In genomic region chr1:168135116-168135981, GRCh38 we compare ENCODE assay signal across 8 cellular contexts. TPM values are rescaled to one million over a fixed set of nuclear protein-coding genes. Genes with fewer than 3 reads are reported as not detected.
DNase-seq lines count a peak whose midpoint lies in the region; ATAC-seq lines count a peak whose summit lies in the region.

No MANE protein-coding gene starts in this region.

- intact Hi-C loops in activated CD4-positive, alpha-beta memory T cell treated with anti-CD3 and anti-CD28 coated beads for 36 hours (cut with micrococcal nuclease), result no loop called here

- peaks cover 5% of the 10 kb centered on the region for H3K4me1 ChIP-seq in thymus (ENCODE audit: control insufficient read depth, insufficient read depth, low read length)

- H3K4me1 Mint-ChIP-seq in activated CD8-positive, alpha-beta memory T cell treated with anti-CD3 and anti-CD28 coated beads, Interleukin-2, amount 10 ng/mL, durations not matched to agents 7 days and 5 days, result peaks cover 12% of the 10 kb centered on the region
- peaks cover 41% of the 10 kb centered on the region for H3K4me1 Mint-ChIP-seq in activated CD4-positive, alpha-beta memory T cell treated with anti-CD3 and anti-CD28 coated beads for 36 hours (ENCODE audit: low read depth)
- H3K4me1 Mint-ChIP-seq in immature natural killer cell, result peaks cover 17 to 24% of the 10 kb centered on the region in 2 donors

- H3K27ac ChIP-seq in thymus (ENCODE audit: low read depth), result no peak overlapping the region

- WGBS in thymus, result 45% methylated on average over 14 of the region's 14 CpGs

- CTCF ChIA-PET in activated CD8-positive, alpha-beta memory T cell treated with anti-CD3 and anti-CD28 coated beads, Interleukin-2, amount 10 ng/mL, durations not matched to agents 7 days and 5 days (lab: Charles Lee), result interaction anchor here (0.6 to 2.9 kb wide), 2 partner anchors 11 to 159 kb away, joined by 3 to 10 read pairs; no protein-coding TSS in a partner anchor
- CTCF ChIA-PET in activated CD4-positive, alpha-beta memory T cell treated with anti-CD3 and anti-CD28 coated beads for 36 hours (lab: Charles Lee), result interaction anchor here (1.9 kb wide), 1 partner anchor 10 kb away, joined by 8 read pairs; no protein-coding TSS in a partner anchor

- H3K4me3 ChIP-seq in thymus (ENCODE audit: low read length), result peak overlapping the region; percentile 63

- peaks cover 55% of the 10 kb centered on the region for H3K27me3 Mint-ChIP-seq in activated CD8-positive, alpha-beta memory T cell treated with anti-CD3 and anti-CD28 coated beads, Interleukin-2, amount 10 ng/mL, durations not matched to agents 7 days and 5 days
- peaks cover 33% of the 10 kb centered on the region for H3K27me3 Mint-ChIP-seq in activated CD4-positive, alpha-beta memory T cell treated with anti-CD3 and anti-CD28 coated beads for 36 hours
- peaks cover 10 to 25% (median 14%) of the 10 kb centered on the region in 3 donors for H3K27me3 Mint-ChIP-seq in immature natural killer cell (ENCODE audit: low read depth in 3 of 3)

- H3K4me3 Mint-ChIP-seq in activated CD8-positive, alpha-beta memory T cell treated with anti-CD3 and anti-CD28 coated beads, Interleukin-2, amount 10 ng/mL, durations not matched to agents 7 days and 5 days, result peak overlapping the region; percentile 64
- H3K4me3 Mint-ChIP-seq in activated CD4-positive, alpha-beta memory T cell treated with anti-CD3 and anti-CD28 coated beads for 36 hours, result peak overlapping the region; percentile 73
- peak overlapping the region; percentile 81 to 87 (median 82) for H3K4me3 Mint-ChIP-seq in immature natural killer cell

- no peaks in the 10 kb centered on the region for H3K9me3 Mint-ChIP-seq in activated CD8-positive, alpha-beta memory T cell treated with anti-CD3 and anti-CD28 coated beads, Interleukin-2, amount 10 ng/mL, durations not matched to agents 7 days and 5 days (ENCODE audit: low read depth)
- H3K9me3 Mint-ChIP-seq in activated CD4-positive, alpha-beta memory T cell treated with anti-CD3 and anti-CD28 coated beads for 36 hours, result no peaks in the 10 kb centered on the region
- H3K9me3 Mint-ChIP-seq in immature natural killer cell, result peaks cover 0 to 2% (median 0%) of the 10 kb centered on the region in 6 donors

- POLR2A ChIA-PET in activated CD4-positive, alpha-beta memory T cell treated with anti-CD3 and anti-CD28 coated beads for 36 hours (lab: Charles Lee), result interaction anchor here (1.4 kb wide), 1 partner anchor 92 kb away, joined by 3 read pairs; no protein-coding TSS in a partner anchor

- peaks cover 29% of the 10 kb centered on the region for H3K27me3 ChIP-seq in thymus (ENCODE audit: control insufficient read depth, insufficient read depth)

- DNase-seq in activated CD8-positive, alpha-beta memory T cell treated with anti-CD3 and anti-CD28 coated beads, Interleukin-2, amount 10 ng/mL, durations not matched to agents 7 days and 5 days, result no peak
- DNase-seq in activated CD8-positive, alpha-beta memory T cell treated with anti-CD3 and anti-CD28 coated beads for 24 hours, result no peak
- no peak for DNase-seq in activated CD4-positive, alpha-beta memory T cell treated with anti-CD3 and anti-CD28 coated beads for 36 hours
- DNase-seq in immature natural killer cell (no peak), COLO829 (ENCODE audit: low spot score) (no peak)

- H3K36me3 Mint-ChIP-seq in activated CD8-positive, alpha-beta memory T cell treated with anti-CD3 and anti-CD28 coated beads, Interleukin-2, amount 10 ng/mL, durations not matched to agents 7 days and 5 days, result peaks cover 3% of the 10 kb centered on the region
- peaks cover 2% of the 10 kb centered on the region for H3K36me3 Mint-ChIP-seq in activated CD4-positive, alpha-beta memory T cell treated with anti-CD3 and anti-CD28 coated beads for 36 hours
- H3K36me3 Mint-ChIP-seq in immature natural killer cell, result peaks cover 0 to 4% (median 0%) of the 10 kb centered on the region in 3 donors

- H3K36me3 ChIP-seq in thymus (ENCODE audit: control insufficient read depth, insufficient read depth), result no peaks in the 10 kb centered on the region

- no peak overlapping the region for H3K27ac Mint-ChIP-seq in activated CD8-positive, alpha-beta memory T cell treated with anti-CD3 and anti-CD28 coated beads, Interleukin-2, amount 10 ng/mL, durations not matched to agents 7 days and 5 days
- no peak overlapping the region for H3K27ac Mint-ChIP-seq in activated CD4-positive, alpha-beta memory T cell treated with anti-CD3 and anti-CD28 coated beads for 36 hours
- peak overlapping the region in 2 of 6 donors; percentile 28 to 37 for H3K27ac Mint-ChIP-seq in immature natural killer cell

- peak; percentile 8 for ATAC-seq in activated CD8-positive, alpha-beta memory T cell treated with anti-CD3 and anti-CD28 coated beads, Interleukin-2, amount 10 ng/mL, durations not matched to agents 7 days and 5 days
- no peak for ATAC-seq in GM18873 (IDR thresholded peaks at IDR 0.05; ENCODE audit: low FRiP score, unreplicated experiment)
- no peak for ATAC-seq in HG03354 (IDR thresholded peaks at IDR 0.05; ENCODE audit: poor library complexity, severe bottlenecking, unreplicated experiment)

- H3K9me3 ChIP-seq in thymus (ENCODE audit: control insufficient read depth), result no peaks in the 10 kb centered on the region

RNA-seq across cellular contexts. Expression of gene GPR161, which starts 1.4 kb away (rescaled TPM):
- total RNA-seq in activated CD8-positive, alpha-beta memory T cell treated with anti-CD3 and anti-CD28 coated beads, Interleukin-2, amount 10 ng/mL, durations not matched to agents 7 days and 5 days, result under 1 TPM; 0.37 to 0.44 TPM
- under 1 TPM; 0.88 to 0.97 TPM for total RNA-seq in activated CD4-positive, alpha-beta memory T cell treated with anti-CD3 and anti-CD28 coated beads for 36 hours
- polyA plus RNA-seq in immature natural killer cell (not detected), thymus (1.6 TPM)

RNA-seq across cellular contexts. Expression of gene TIPRL, which starts 43.4 kb away (rescaled TPM):
- total RNA-seq in activated CD8-positive, alpha-beta memory T cell treated with anti-CD3 and anti-CD28 coated beads, Interleukin-2, amount 10 ng/mL, durations not matched to agents 7 days and 5 days, result 10 to 100 TPM; 41.4 to 52.1 TPM
- 10 to 100 TPM; 51.1 to 54.2 TPM for total RNA-seq in activated CD4-positive, alpha-beta memory T cell treated with anti-CD3 and anti-CD28 coated beads for 36 hours
- 10 to 100 TPM; 26.9 to 51.6 (median 51.4) TPM for polyA plus RNA-seq in immature natural killer cell
- 29.5 TPM for polyA plus RNA-seq in thymus
